In the genomic region with DNA sequence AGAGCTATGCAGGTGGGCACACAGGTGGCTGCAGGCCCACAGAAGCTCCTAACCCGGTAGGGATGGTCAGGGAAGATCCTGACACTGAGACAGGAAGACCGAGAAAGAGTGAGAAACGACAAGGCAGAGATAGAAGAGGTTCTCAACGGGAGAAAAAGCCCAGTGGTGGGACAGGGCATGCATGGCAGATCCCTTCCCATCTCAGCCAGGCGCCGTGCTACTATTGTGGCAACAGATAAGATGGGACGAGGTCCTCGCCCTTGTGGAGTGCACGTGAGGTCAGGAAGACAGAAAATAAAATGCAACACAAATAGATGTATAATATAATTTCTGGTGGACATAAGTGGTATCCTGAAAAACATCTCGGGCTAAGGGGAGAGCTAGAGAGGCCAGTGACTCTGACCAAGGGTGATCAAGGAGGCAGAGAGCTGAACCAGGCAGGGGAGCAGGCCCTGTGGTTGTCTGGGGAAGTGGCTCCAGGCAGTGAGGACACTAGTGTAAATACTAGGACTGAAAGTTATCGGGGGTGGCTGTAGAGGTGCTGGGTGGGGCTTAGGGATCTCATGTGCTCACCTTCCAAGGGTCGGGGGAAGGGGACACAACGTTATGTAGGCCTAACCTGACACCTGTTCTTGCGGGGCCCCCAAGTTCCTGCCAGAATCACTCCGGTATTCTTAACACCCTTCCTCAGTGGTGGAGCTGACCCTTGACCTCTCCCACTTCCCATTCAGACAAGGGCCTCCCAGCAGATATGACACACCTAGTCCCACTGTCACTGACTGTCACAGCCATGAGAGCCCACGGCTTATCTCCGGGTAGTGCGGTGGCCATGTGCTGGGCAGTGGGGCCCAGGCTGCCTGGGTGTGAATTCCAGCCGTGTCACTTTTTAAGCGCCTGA, we compare ENCODE assay signal across 1 cellular context.
TF ChIP-seq lines count a peak whose summit lies in the region.

No MANE protein-coding gene starts in this region.

TF ChIP-seq in GM12878, 131 proteins besides CTCF, POLR2A, EP300 and RAD21:
- TF ChIP-seq NR2C1 (IDR thresholded peaks at IDR 0.05) (peak; percentile 63), FOXM1 (IDR thresholded peaks at IDR 0.05; ENCODE audit: low read depth, low read length) (no peak), WRNIP1 (IDR thresholded peaks at IDR 0.05; ENCODE audit: borderline replicate concordance, low read depth, low read length) (no peak), NR2C2 (IDR thresholded peaks at IDR 0.05; ENCODE audit: borderline replicate concordance, control insufficient read depth, insufficient read length, low read depth) (peak; percentile 60), SPI1 (IDR thresholded peaks at IDR 0.05; ENCODE audit: borderline replicate concordance, insufficient read depth, low read depth, low read length) (peak; percentile 12; the same call in 1 of the 2 replicates), ATF7 (IDR thresholded peaks at IDR 0.05; ENCODE audit: low read depth) (no peak), NR2F1 (conservative IDR thresholded peaks at IDR 0.05) (peak; percentile 75), HDGF (IDR thresholded peaks at IDR 0.05) (no peak), SUPT20H (IDR thresholded peaks at IDR 0.05; ENCODE audit: borderline replicate concordance, control insufficient read depth, low read depth, low read length) (no peak)
